In the genomic region with DNA sequence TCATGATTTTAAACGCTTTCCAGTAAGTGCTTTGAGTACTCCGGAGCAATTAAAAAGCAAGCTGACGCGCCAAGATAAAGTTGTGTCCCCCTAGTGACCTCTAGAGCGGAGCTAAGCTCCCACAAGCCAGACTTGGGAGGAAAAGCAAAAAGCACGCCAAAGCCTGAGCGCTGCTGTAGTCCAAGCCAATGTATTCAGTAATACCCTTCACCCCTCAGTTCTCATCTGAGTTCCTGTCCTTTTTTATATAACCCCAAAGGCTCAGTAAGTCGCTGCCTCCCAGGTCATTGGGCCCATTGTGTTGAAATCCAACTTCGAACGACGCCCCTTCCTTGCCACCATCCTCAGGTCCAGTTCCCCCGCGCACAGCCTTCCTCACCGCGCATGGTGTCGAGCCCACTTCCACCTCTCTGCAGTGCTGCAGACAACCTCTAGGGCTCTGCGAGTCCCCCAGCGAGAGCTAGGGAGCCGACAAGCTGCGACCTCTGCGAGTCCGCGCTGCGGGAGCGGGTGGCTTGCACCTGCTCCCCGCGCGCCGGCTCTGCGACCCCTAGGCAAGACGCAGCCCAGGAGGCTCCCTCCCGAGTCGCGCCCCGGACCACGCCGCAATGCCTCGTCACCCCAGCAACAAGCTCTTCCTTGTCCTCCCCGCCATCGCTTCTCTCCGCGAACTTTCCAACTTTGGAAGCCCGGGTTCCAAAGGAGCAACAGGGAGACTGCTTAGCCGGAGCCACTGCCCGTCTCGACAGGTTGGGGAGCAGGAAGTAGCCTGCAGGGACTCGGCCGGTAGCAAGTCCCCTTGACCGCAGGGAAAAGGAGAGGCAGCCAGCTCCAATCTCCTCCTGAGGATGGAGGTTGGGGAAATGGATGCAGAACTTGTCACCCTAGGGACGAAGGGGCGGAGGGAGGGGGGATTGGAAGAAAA, we compare ENCODE assay signal across 7 cellular contexts. TPM values are rescaled to one million over a fixed set of nuclear protein-coding genes. Genes with fewer than 3 reads are reported as not detected.
DNase-seq lines count a peak whose midpoint lies in the region; ATAC-seq, FAIRE-seq and TF ChIP-seq lines count a peak whose summit lies in the region.

No MANE protein-coding gene starts in this region.

- TF ChIP-seq POLR2A in GM12891 (IDR thresholded peaks at IDR 0.05; ENCODE audit: low read depth, low read length) (no peak), esophagus muscularis mucosa (IDR thresholded peaks at IDR 0.05; ENCODE audit: low read depth) (no peak)

- POLR2A ChIA-PET in activated B cell treated with CpG ODN at 0.5 μM for 24 hours (lab: Charles Lee): no interaction called here

- no peak overlapping the region for H3K27ac ChIP-seq in H9 (ENCODE audit: insufficient read length, low read depth, low read length)
- H3K27ac ChIP-seq in esophagus muscularis mucosa (replicated peaks in 1 of 4): no peak overlapping the region
- no peak overlapping the region for H3K27ac ChIP-seq in thymus (ENCODE audit: low read depth)

- peak overlapping the region; percentile 93 for H3K4me2 ChIP-seq in H9 (ENCODE audit: insufficient read depth, insufficient read length, low read length)

- H3K27ac Mint-ChIP-seq in H9 (no peak overlapping the region), activated B cell treated with CpG ODN at 0.5 μM for 24 hours (no peak overlapping the region), naive B cell (peak overlapping the region in 1 of 6 donors; percentile 57)

- H3K4me3 Mint-ChIP-seq in H9: peak overlapping the region; percentile 56 to 83
- H3K4me3 Mint-ChIP-seq in activated B cell treated with CpG ODN at 0.5 μM for 24 hours: peak overlapping the region; percentile 69
- peak overlapping the region; percentile 58 to 78 (median 74) for H3K4me3 Mint-ChIP-seq in naive B cell

- no peak overlapping the region for H2BK120ac ChIP-seq in H9 (ENCODE audit: low read depth, low read length, poor library complexity, severe bottlenecking)

- H3K9ac ChIP-seq in H9 (ENCODE audit: extremely low read depth, insufficient read length, low read length): no peak overlapping the region

- H3K4me1 Mint-ChIP-seq in H9 (peaks cover 18 to 22% of the 10 kb centered on the region in 2 experiments), activated B cell treated with CpG ODN at 0.5 μM for 24 hours (peaks cover 21% of the 10 kb centered on the region), naive B cell (peaks cover 17 to 23% (median 20%) of the 10 kb centered on the region in 3 donors)

- no peak overlapping the region for H2AK5ac ChIP-seq in H9 (ENCODE audit: insufficient read length, low read length)

- H3K23me2 ChIP-seq in H9 (ENCODE audit: insufficient read length, low read depth, low read length, poor library complexity, severe bottlenecking): peaks cover 16% of the 10 kb centered on the region

- no peak overlapping the region for H2BK15ac ChIP-seq in H9 (ENCODE audit: low read depth, low read length)

- H3K79me1 ChIP-seq in H9 (ENCODE audit: insufficient read depth, low read depth, low read length, poor library complexity, severe bottlenecking): no peaks in the 10 kb centered on the region

- H4K20me1 ChIP-seq in H9 (ENCODE audit: control insufficient read depth, insufficient read depth, insufficient read length): no peaks in the 10 kb centered on the region

- peak; percentile 71 for FAIRE-seq in GM12891 (lab: Jason Lieb, UNC)

- no peak overlapping the region for H3K18ac ChIP-seq in H9 (ENCODE audit: insufficient read length, low read depth, low read length)

- WGBS in H9 (ENCODE audit: extremely low coverage, insufficient read length, low lambda C conversion rate): no CpG with 5 or more reads among the region's 51 CpGs
- 2% methylated on average over 28 of the region's 51 CpGs for WGBS in esophagus muscularis mucosa
- 2% methylated on average over 51 of the region's 51 CpGs for WGBS in thymus

- H3K79me2 ChIP-seq in H9 (ENCODE audit: insufficient read depth, low read length): no peaks in the 10 kb centered on the region

- no peaks in the 10 kb centered on the region for H3K9me3 Mint-ChIP-seq in H9
- H3K9me3 Mint-ChIP-seq in activated B cell treated with CpG ODN at 0.5 μM for 24 hours: no peaks in the 10 kb centered on the region
- peaks cover 0 to 6% (median 0%) of the 10 kb centered on the region in 7 donors for H3K9me3 Mint-ChIP-seq in naive B cell

- no peak overlapping the region for H3T11ph ChIP-seq in H9 (ENCODE audit: low read length)

- H4K8ac ChIP-seq in H9 (replicated peaks; ENCODE audit: insufficient read length, low read depth, low read length): no peak overlapping the region

- CTCF ChIA-PET in activated B cell treated with CpG ODN at 0.5 μM for 24 hours (lab: Charles Lee): interaction anchor here (1.5 to 1.9 kb wide), 3 partner anchors 17 to 349 kb away, joined by 3 to 6 read pairs (median 5); no protein-coding TSS in a partner anchor

- no peaks in the 10 kb centered on the region for H3K9me3 ChIP-seq in H9 (ENCODE audit: control insufficient read depth, low read depth, low read length)
- H3K9me3 ChIP-seq in MG63: no peaks in the 10 kb centered on the region
- no peaks in the 10 kb centered on the region for H3K9me3 ChIP-seq in esophagus muscularis mucosa
- no peaks in the 10 kb centered on the region for H3K9me3 ChIP-seq in thymus (ENCODE audit: control insufficient read depth)

- H3K36me3 Mint-ChIP-seq in H9 (ENCODE audit: insufficient read depth in 1 of 3, low read depth in 3 of 3) (no peaks in the 10 kb centered on the region; a peak in 1 of 7 replicates), activated B cell treated with CpG ODN at 0.5 μM for 24 hours (ENCODE audit: low read depth) (no peaks in the 10 kb centered on the region), naive B cell (no peaks in the 10 kb centered on the region)

- no peak overlapping the region for H3K4ac ChIP-seq in H9 (ENCODE audit: low read depth, low read length)

- TF ChIP-seq CTCF in H9 (conservative IDR thresholded peaks at IDR 0.05) (peak; percentile 74), activated B cell treated with CpG ODN at 0.5 μM for 24 hours (IDR thresholded peaks at IDR 0.05) (no peak), esophagus muscularis mucosa (IDR thresholded peaks at IDR 0.05) (peak; percentile 15 to 56 (median 34))

- peak overlapping the region; percentile 49 for H3K4me3 ChIP-seq in MG63
- H3K4me3 ChIP-seq in esophagus muscularis mucosa: peak overlapping the region; percentile 51 to 68 (median 60)
- peak overlapping the region; percentile 8 for H3K4me3 ChIP-seq in thymus (ENCODE audit: low read length)

- no peak overlapping the region for H2BK5ac ChIP-seq in H9 (ENCODE audit: insufficient read length, low read length)

- H4K91ac ChIP-seq in H9 (ENCODE audit: insufficient read length, low read depth, low read length): no peak overlapping the region

- H3K56ac ChIP-seq in H9 (ENCODE audit: insufficient read length, low read depth, low read length): no peak overlapping the region

- H2AFZ ChIP-seq in H9 (ENCODE audit: low read length): no peak overlapping the region

- ATAC-seq in activated B cell treated with CpG ODN at 0.5 μM for 24 hours (ENCODE audit: low read depth) (peak; percentile 88), naive B cell (ENCODE audit: low read depth in 2 of 2) (peak; percentile 65 to 72)

- no peaks in the 10 kb centered on the region for H3K4me1 ChIP-seq in H9 (ENCODE audit: insufficient read depth, low read length)
- H3K4me1 ChIP-seq in esophagus muscularis mucosa: peaks cover 17 to 33% (median 28%) of the 10 kb centered on the region in 4 donors
- peaks cover 2% of the 10 kb centered on the region for H3K4me1 ChIP-seq in thymus (ENCODE audit: control insufficient read depth, insufficient read depth, low read length)

- no peak overlapping the region; the same call in 1 of the 2 replicates for H3K14ac ChIP-seq in H9 (ENCODE audit: insufficient read depth, low read length)

- H3K27me3 ChIP-seq in H9 (ENCODE audit: insufficient read depth, low read length) (peaks cover 3% of the 10 kb centered on the region; the same call in 1 of the 2 replicates), MG63 (peaks cover 29% of the 10 kb centered on the region), esophagus muscularis mucosa (peaks cover 0 to 59% (median 24%) of the 10 kb centered on the region in 4 donors), thymus (ENCODE audit: control insufficient read depth, insufficient read depth) (peaks cover 28% of the 10 kb centered on the region)

- H3K36me3 ChIP-seq in MG63 (no peaks in the 10 kb centered on the region), esophagus muscularis mucosa (no peaks in the 10 kb centered on the region), thymus (ENCODE audit: control insufficient read depth, insufficient read depth) (no peaks in the 10 kb centered on the region)

- H2BK12ac ChIP-seq in H9 (ENCODE audit: insufficient read length, low read depth, low read length): no peak overlapping the region

- H4K5ac ChIP-seq in H9 (ENCODE audit: insufficient read length, low read depth, low read length): no peak overlapping the region

- no peak overlapping the region for H3K23ac ChIP-seq in H9 (ENCODE audit: insufficient read length, low read depth, low read length)

- H3K27me3 Mint-ChIP-seq in H9 (ENCODE audit: low read depth) (peaks cover 66% of the 10 kb centered on the region), activated B cell treated with CpG ODN at 0.5 μM for 24 hours (peaks cover 54% of the 10 kb centered on the region), naive B cell (peaks cover 72 to 88% (median 73%) of the 10 kb centered on the region in 3 donors)

- DNase-seq in GM12891 (ENCODE audit: insufficient read length, low spot score): peak; percentile 53
- peak; percentile 84 for DNase-seq in H9
- DNase-seq in MG63: peak; percentile 53
- DNase-seq in activated B cell treated with CpG ODN at 0.5 μM for 24 hours: no peak
- DNase-seq in esophagus muscularis mucosa (ENCODE audit: extremely low spot score): no peak
- no peak for DNase-seq in naive B cell

- no peak for TF ChIP-seq EP300 in esophagus muscularis mucosa (IDR thresholded peaks at IDR 0.05)

- intact Hi-C loops in activated B cell treated with CpG ODN at 0.5 μM for 24 hours (cut with micrococcal nuclease) (loop anchor here (10.0 kb wide), 1 partner anchor 170 kb away; a partner anchor contains a TSS), esophagus muscularis mucosa (cut with DNase I) (no loop called here)

- H2BK20ac ChIP-seq in H9 (ENCODE audit: low read depth, low read length, poor library complexity, severe bottlenecking): no peak overlapping the region

TF ChIP-seq in GM12891, 5 proteins besides CTCF, POLR2A, EP300 and RAD21:
- 0 out of 2 replicates have a peak, but pooled peaks have one; percentile 27 for TF ChIP-seq SPI1 (IDR thresholded peaks at IDR 0.05; ENCODE audit: low read depth, low read length)
- TF ChIP-seq TAF1 (IDR thresholded peaks at IDR 0.05; ENCODE audit: low read depth, low read length): no peak
TF ChIP-seq in GM12891: peak in this region for 1.

RNA-seq across cellular contexts. Expression of a gene that starts 3.8 kb away (rescaled TPM):
- 1.9 TPM for polyA plus RNA-seq in GM12891 (2012; ENCODE audit: low read depth, missing spikeins)
- total RNA-seq in H9 (2021) (2.1 and 2.4 TPM in 2 replicates), activated B cell treated with CpG ODN at 0.5 μM for 24 hours (0.59 and 0.69 TPM in 2 replicates), esophagus muscularis mucosa (under 1 TPM in 3 of 4 donors, not detected in 1; 0.17 to 0.71 (median 0.23) TPM)
- not detected in 2 replicates for total RNA-seq in MG63 (2014; rRNA removed; shearing (Covaris generic); ENCODE audit: low replicate concordance)
- polyA plus RNA-seq in naive B cell (ENCODE audit: low read depth in 6 of 6) (1 to 10 TPM in 3 of 6 donors, under 1 TPM in 2, not detected in 1; 0.17 to 2.9 (median 1.3) TPM), thymus (1.5 TPM)

Comparison
In these comparisons a context has a peak if more than half of its experiments do, and no peak if none do; other contexts are left out.
1. DNase-seq: peak in GM12891 (single experiment), H9 (single experiment) and MG63 (single experiment); none in activated B cell treated with CpG ODN at 0.5 μM for 24 hours (single experiment), esophagus muscularis mucosa (single experiment) and naive B cell (single experiment).
2. H3K4me3 ChIP-seq: peak in every context shown above with its lines; median percentile 60 in esophagus muscularis mucosa; 49 in MG63; 8 in thymus.
3. Peak in every context shown above with its lines, with median percentiles within 50 percentile points of each other: H3K4me3 Mint-ChIP-seq.